Comparison of ENCODE assay signal across 27 cellular contexts in genomic region chr2:223632826-223633225, GRCh38. TPM values are rescaled to one million over a fixed set of nuclear protein-coding genes. Genes with fewer than 3 reads are reported as not detected.
"Had no signal": no experiment of that assay in that cellular context is flagged by ENCODE, and none has a peak within 500 bp of the region (broad histone marks: within the 10 kb centered on the region; RNA-seq: fewer than 3 reads in every experiment).

No MANE protein-coding gene starts in this region.

- H3K27me3 ChIP-seq: stomach, suprapubic skin, testis, thyroid gland, tibial artery, tibial nerve, transverse colon, upper lobe of left lung, upper lobe of right lung, uterus, vagina had no signal

- FAIRE-seq: urothelium cell line had no signal

- H3K4me1 ChIP-seq: stomach, suprapubic skin, testis, thyroid gland, tibial artery, tibial nerve, transverse colon, upper lobe of left lung, upper lobe of right lung, uterus, vagina had no signal

- H3K27ac ChIP-seq: stomach, suprapubic skin, testis, thoracic aorta, thyroid gland, tibial artery, tibial nerve, transverse colon, upper lobe of left lung, upper lobe of right lung, uterus, vagina had no signal

- H3K36me3 ChIP-seq: stomach, suprapubic skin, thoracic aorta, thyroid gland, tibial artery, tibial nerve, transverse colon, upper lobe of left lung, upper lobe of right lung, uterus, vagina had no signal

- H3K4me3 ChIP-seq: stomach, suprapubic skin, testis, thoracic aorta, thyroid gland, tibial artery, tibial nerve, transverse colon, upper lobe of left lung, upper lobe of right lung, uterus, vagina had no signal

- ATAC-seq: stimulated activated effector memory CD8-positive, alpha-beta T cell treated with anti-CD3 and anti-CD28 coated beads, Interleukin-12 subunit alpha, Interleukin-12 subunit beta, amount 100 ng/mL, for 72 hours; stimulated activated memory B cell treated with anti-CD40 and anti-IgM and Interleukin-4, amounts not matched to agents 10 μg/mL and 1 μg/mL and 100 μg/mL, for 72 hours; stimulated activated naive B cell treated with anti-CD40 and anti-IgM and Interleukin-4, amounts not matched to agents 10 μg/mL and 1 μg/mL and 100 μg/mL, for 72 hours; stimulated activated naive CD8-positive, alpha-beta T cell treated with anti-CD3 and anti-CD28 coated beads, Interleukin-15, amount 100 ng/mL, for 72 hours; stimulated activated naive CD8-positive, alpha-beta T cell treated with anti-CD3 and anti-CD28 coated beads, Interleukin-15, Interleukin-2, amounts not matched to agents 100 U/mL and 50 U/mL, for 24 hours; upper lobe of right lung had no signal

- DNase-seq: stimulated activated CD4-positive, alpha-beta T cell treated with anti-CD3 and anti-CD28 coated beads, Interleukin-2, amount 100 ng/mL, for 48 hours; stimulated activated CD4-positive, alpha-beta T cell treated with anti-CD3 and anti-CD28 coated beads, Interleukin-4, amount 100 ng/mL, for 1 hour; stimulated activated CD4-positive, alpha-beta T cell treated with anti-CD3 and anti-CD28 coated beads, Interleukin-4, amount 100 ng/mL, for 24 hours; stimulated activated CD4-positive, alpha-beta T cell treated with anti-CD3 and anti-CD28 coated beads, Interleukin-4, amount 100 ng/mL, for 4 hours; stimulated activated CD8-positive, alpha-beta memory T cell treated with anti-CD3 and anti-CD28 coated beads, Interleukin-4, amount 100 ng/mL, for 48 hours; stimulated activated naive B cell treated with anti-CD40 and anti-IgM and Interleukin-4, amounts not matched to agents 10 μg/mL and 1 μg/mL and 100 μg/mL, for 72 hours; stimulated activated naive CD4-positive, alpha-beta T cell; stimulated activated naive CD4-positive, alpha-beta T cell treated with Interleukin-2 at 50 U/mL for 16 hours; stimulated activated naive CD8-positive, alpha-beta T cell treated with anti-CD3 and anti-CD28 coated beads, Interleukin-15, amount 100 ng/mL, for 72 hours; stimulated activated naive CD8-positive, alpha-beta T cell treated with anti-CD3 and anti-CD28 coated beads, Interleukin-15, Interleukin-2, amounts not matched to agents 100 U/mL and 50 U/mL, for 24 hours; stomach; substantia nigra; testis; thyroid gland; tibial artery; transverse colon; trophoblast cell; upper lobe of left lung; upper lobe of right lung; uterus had no signal

- H3K9me3 ChIP-seq: stomach, suprapubic skin, testis, thoracic aorta, thyroid gland, tibial artery, tibial nerve, transverse colon, upper lobe of left lung, upper lobe of right lung, uterus, vagina had no signal

RNA-seq across cellular contexts. Expression of gene SCG2, which starts 30.7 kb away (rescaled TPM):
- total RNA-seq: suprapubic skin had no signal
